In the genomic region with DNA sequence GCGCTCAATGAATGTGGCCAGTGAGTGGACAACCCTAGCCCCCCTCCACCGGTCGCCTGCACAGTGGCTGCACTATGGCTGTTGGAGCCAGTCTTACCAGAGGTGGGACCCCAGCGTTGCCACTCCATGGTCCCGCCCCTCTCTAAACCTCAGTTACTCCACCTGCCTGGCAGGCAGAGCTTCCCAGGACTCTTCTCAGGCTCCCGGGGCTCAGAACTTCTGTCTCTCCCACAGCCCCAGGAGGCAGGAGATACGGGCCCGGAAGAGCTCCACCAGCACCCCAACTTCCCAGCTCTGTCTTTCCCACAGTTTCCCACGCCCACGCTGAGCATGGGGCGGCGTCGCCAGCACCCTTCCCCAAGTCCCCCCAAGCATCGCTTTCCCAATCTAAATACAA, we compare ENCODE assay signal across 11 cellular contexts. TPM values are rescaled to one million over a fixed set of nuclear protein-coding genes. Genes with fewer than 3 reads are reported as not detected.
DNase-seq lines count a peak whose midpoint lies in the region; ATAC-seq, FAIRE-seq and TF ChIP-seq lines count a peak whose summit lies in the region.
"Had no signal": no experiment of that assay in that cellular context is flagged by ENCODE, and none has a peak within 500 bp of the region (broad histone marks: within the 10 kb centered on the region; RNA-seq: fewer than 3 reads in every experiment).

No MANE protein-coding gene starts in this region.

- H3K27ac ChIP-seq in GM23338 (ENCODE audit: low read depth) = no peak overlapping the region
- H3K27ac ChIP-seq in PC-3 (ENCODE audit: low read length) = no peak overlapping the region
- H3K27ac ChIP-seq in endothelial cell of umbilical vein (ENCODE audit: insufficient read depth, low read depth, low read length) = no peak overlapping the region
- H3K27ac ChIP-seq in rectal smooth muscle tissue (ENCODE audit: low read depth, low read length) = no peak overlapping the region
- H3K27ac ChIP-seq in small intestine (ENCODE audit: low read depth in 1 of 2, low read length in 1 of 2) = no peak overlapping the region
- H3K27ac ChIP-seq: gastrocnemius medialis had no signal

- no peak overlapping the region for H3K27ac Mint-ChIP-seq in GM23338

- H3K79me2 ChIP-seq in GM23338 (replicated peaks; ENCODE audit: insufficient read depth) (no peaks in the 10 kb centered on the region), PC-3 (ENCODE audit: low read length) (no peaks in the 10 kb centered on the region), endothelial cell of umbilical vein (ENCODE audit: control insufficient read depth, insufficient read depth, low read length) (no peaks in the 10 kb centered on the region)

- H3K4me1 Mint-ChIP-seq in GM23338 = peaks cover 8% of the 10 kb centered on the region; the same call in 2 of the 3 replicates

- H3K4me1 ChIP-seq in GM23338 (ENCODE audit: insufficient read depth) (no peaks in the 10 kb centered on the region), PC-3 (ENCODE audit: insufficient read depth, low read length) (peaks cover 11% of the 10 kb centered on the region), endothelial cell of umbilical vein (ENCODE audit: control insufficient read depth, extremely low read depth, insufficient read depth, low read length) (peaks cover 3% of the 10 kb centered on the region), rectal smooth muscle tissue (ENCODE audit: control insufficient read depth, insufficient read depth, low read length) (peaks cover 8% of the 10 kb centered on the region), small intestine (ENCODE audit: control insufficient read depth in 2 of 2, insufficient read depth in 1 of 2, low read depth in 1 of 2, low read length in 1 of 2) (no peaks in the 10 kb centered on the region)
- H3K4me1 ChIP-seq: gastrocnemius medialis had no signal

- H3F3A ChIP-seq in GM23338 (replicated peaks; ENCODE audit: low read depth) = 0 out of 2 replicates have a peak, but pooled peaks cover 13% of the 10 kb centered on the region
- no peaks in the 10 kb centered on the region for H3F3A ChIP-seq in PC-3 (ENCODE audit: low read length, unreplicated experiment)

- H3K36me3 Mint-ChIP-seq in GM23338 (ENCODE audit: low read depth) = no peaks in the 10 kb centered on the region; the same call in 2 of the 3 replicates

- intact Hi-C loops in PC-3 (cut with micrococcal nuclease) (loop anchor here (5.0 kb wide), 1 partner anchor 81 kb away; no protein-coding TSS in a partner anchor), endothelial cell of umbilical vein (cut with micrococcal nuclease) (loop anchor here (2.0 kb wide), 1 partner anchor 121 kb away; no protein-coding TSS in a partner anchor)

- ATAC-seq in GM23338 = peak; percentile 20
- no peak for ATAC-seq in PC-3

- BruUV-seq in PC-3 (replicated peaks; lab: Mats Ljungman, UMichigan) (no TSS peak), endothelial cell of umbilical vein (replicated peaks; lab: Mats Ljungman, UMichigan) (no TSS peak)

- H3K4me2 ChIP-seq in GM23338 (peak overlapping the region; percentile 70), PC-3 (ENCODE audit: low read length) (peak overlapping the region; percentile 73), endothelial cell of umbilical vein (ENCODE audit: insufficient read depth, low read length) (no peak overlapping the region)

- TF ChIP-seq POLR2A in endothelial cell of umbilical vein (IDR thresholded peaks at IDR 0.05; ENCODE audit: low read depth, low read length) = no peak

- no peaks in the 10 kb centered on the region for H3K9me3 Mint-ChIP-seq in GM23338

- H3K9me2 ChIP-seq in GM23338 (ENCODE audit: insufficient read depth) (no peaks in the 10 kb centered on the region), PC-3 (replicated peaks; ENCODE audit: low read length) (no peaks in the 10 kb centered on the region)

- DNase-seq in GM23338 (ENCODE audit: low spot score) = peak; percentile 42
- no peak for DNase-seq in PC-3
- DNase-seq in endothelial cell of umbilical vein (ENCODE audit: low read depth, low spot score) = no peak
- DNase-seq in small intestine = no peak
- no peak for DNase-seq in dermis blood vessel endothelial cell
- DNase-seq in central memory CD4-positive, alpha-beta T cell = no peak
- DNase-seq in COR-L47 (lab: John Stamatoyannopoulos, UW) = no peak
- DNase-seq: gastrocnemius medialis; NK-92 treated with Interleukin-12 subunit alpha and Interleukin-12 subunit beta, amount 100 ng/mL, for 24 hours; occipital lobe had no signal

- dilution Hi-C loops in endothelial cell of umbilical vein (cut with MboI; ENCODE audit: extremely low pct_ligation_motif_present, low sequenced_read_pairs) = no loop called here

- H3K4me3 ChIP-seq in GM23338 (peak overlapping the region; percentile 55), PC-3 (ENCODE audit: low read length) (peak overlapping the region; percentile 58), endothelial cell of umbilical vein (replicated peaks in 1 of 3; ENCODE audit: insufficient read depth in 1 of 3, low read depth in 1 of 3, low read length in 3 of 3) (no peak overlapping the region), rectal smooth muscle tissue (ENCODE audit: low read length) (peak overlapping the region; percentile 60), small intestine (ENCODE audit: low read depth in 1 of 2, low read length in 2 of 2) (no peak overlapping the region)

- CTCF ChIA-PET in PC-3 (lab: Charles Lee) = no interaction called here
- CTCF ChIA-PET in endothelial cell of umbilical vein (lab: Charles Lee) = interaction anchor here (0.9 to 2.4 kb wide), 13 partner anchors 8 to 398 kb away, joined by 3 to 36 read pairs (median 6); no protein-coding TSS in a partner anchor

- H3K9me1 ChIP-seq in endothelial cell of umbilical vein (replicated peaks; ENCODE audit: control insufficient read depth, extremely low read depth, insufficient read depth, low read length) = no peaks in the 10 kb centered on the region

- peaks cover 24% of the 10 kb centered on the region for H3K27me3 Mint-ChIP-seq in GM23338 (ENCODE audit: insufficient read depth, low read depth, poor library complexity)

- no peak for TF ChIP-seq CTCF in GM23338 (conservative IDR thresholded peaks at IDR 0.05; ENCODE audit: low read depth in 2 of 2)
- TF ChIP-seq CTCF in PC-3 (conservative IDR thresholded peaks at IDR 0.05; ENCODE audit: low read depth, low read length) = no peak
- TF ChIP-seq CTCF in endothelial cell of umbilical vein (IDR thresholded peaks at IDR 0.05; ENCODE audit: extremely low read depth in 1 of 2, insufficient read depth in 1 of 2, low read depth in 1 of 2, low read length in 2 of 2) = no peak

- H3K27me3 ChIP-seq in GM23338 (ENCODE audit: insufficient read depth) = peaks cover 37% of the 10 kb centered on the region
- H3K27me3 ChIP-seq in PC-3 (ENCODE audit: low read length) = no peaks in the 10 kb centered on the region
- H3K27me3 ChIP-seq in endothelial cell of umbilical vein (ENCODE audit: control insufficient read depth in 2 of 2, insufficient read depth in 2 of 2, low read length in 2 of 2) = peaks cover 10 to 21% of the 10 kb centered on the region in 2 experiments
- peaks cover 6% of the 10 kb centered on the region for H3K27me3 ChIP-seq in rectal smooth muscle tissue (ENCODE audit: control insufficient read depth, insufficient read depth, low read length)
- peaks cover 4 to 9% of the 10 kb centered on the region in 2 donors for H3K27me3 ChIP-seq in small intestine (ENCODE audit: control insufficient read depth in 2 of 2, insufficient read depth in 2 of 2, low read length in 2 of 2)

- FAIRE-seq in endothelial cell of umbilical vein (lab: Jason Lieb, UNC) (no peak), small intestine (lab: Jason Lieb, UNC) (no peak)

- H3K9me3 ChIP-seq in PC-3 (ENCODE audit: low read length) (no peaks in the 10 kb centered on the region), endothelial cell of umbilical vein (replicated peaks; ENCODE audit: control insufficient read depth, insufficient read depth, low read length) (no peaks in the 10 kb centered on the region), small intestine (ENCODE audit: control insufficient read depth, low read depth) (no peaks in the 10 kb centered on the region)
- H3K9me3 ChIP-seq: gastrocnemius medialis had no signal

- H3K9ac ChIP-seq in PC-3 (ENCODE audit: low read length) = no peak overlapping the region
- no peak overlapping the region for H3K9ac ChIP-seq in endothelial cell of umbilical vein (replicated peaks; ENCODE audit: extremely low read depth, insufficient read depth, low read length)
- H3K9ac ChIP-seq in rectal smooth muscle tissue (ENCODE audit: low read length) = no peak overlapping the region

- WGBS in small intestine, 3 donors = 31 to 34% (median 34%) methylated on average over 14 of the region's 14 CpGs

- no peaks in the 10 kb centered on the region for H3K36me3 ChIP-seq in GM23338 (ENCODE audit: insufficient read depth)
- H3K36me3 ChIP-seq in PC-3 (ENCODE audit: low read depth, low read length) = no peaks in the 10 kb centered on the region
- no peaks in the 10 kb centered on the region for H3K36me3 ChIP-seq in endothelial cell of umbilical vein (ENCODE audit: control insufficient read depth in 2 of 2, extremely low read depth in 1 of 2, insufficient read depth in 2 of 2, low read length in 2 of 2)
- H3K36me3 ChIP-seq in rectal smooth muscle tissue (ENCODE audit: control insufficient read depth, insufficient read depth, low read length) = no peaks in the 10 kb centered on the region
- H3K36me3 ChIP-seq in small intestine (ENCODE audit: control insufficient read depth in 2 of 2, insufficient read depth in 2 of 2, low read length in 2 of 2) = no peaks in the 10 kb centered on the region
- H3K36me3 ChIP-seq: gastrocnemius medialis had no signal

- peak overlapping the region; percentile 59 for H3K4me3 Mint-ChIP-seq in GM23338

- no peaks in the 10 kb centered on the region for H4K20me1 ChIP-seq in GM23338 (replicated peaks; ENCODE audit: insufficient read depth)
- H4K20me1 ChIP-seq in PC-3 (ENCODE audit: low read length) = no peaks in the 10 kb centered on the region
- H4K20me1 ChIP-seq in endothelial cell of umbilical vein (replicated peaks; ENCODE audit: control insufficient read depth, extremely low read depth, insufficient read depth, low read length) = no peaks in the 10 kb centered on the region

- H2AFZ ChIP-seq in GM23338 = peak overlapping the region; percentile 69
- H2AFZ ChIP-seq in PC-3 (ENCODE audit: low read length) = peak overlapping the region; percentile 57; the same call in 1 of the 2 replicates
- no peak overlapping the region for H2AFZ ChIP-seq in endothelial cell of umbilical vein (ENCODE audit: low read depth, low read length)

- POLR2A ChIA-PET in PC-3 (lab: Charles Lee; ENCODE audit: unreplicated experiment) = no interaction called here
- POLR2A ChIA-PET in endothelial cell of umbilical vein (lab: Charles Lee) = no interaction called here

RNA-seq across cellular contexts. Expression of gene RASGEF1C, which starts 1.0 kb away (rescaled TPM):
- total RNA-seq in GM23338 (2014; rRNA removed; shearing (Covaris generic)) = 0.42 and 2.6 TPM in 2 replicates
- polyA plus RNA-seq in GM23338 (2016; fragmentation: Nextera tagmentation; extraction: Ambion mirVana) (0.40 and 0.77 TPM in 2 replicates), endothelial cell of umbilical vein (not detected in 2 replicates), small intestine (under 1 TPM in 2 of 3 donors, not detected in 1; 0.40 to 0.54 TPM)
- total RNA-seq in PC-3 (2014; rRNA removed) (0.29 TPM in 1 of 2 replicates, not detected in the other), endothelial cell of umbilical vein (not detected in 2 replicates), dermis blood vessel endothelial cell (not detected in 2 replicates)
- polyA plus RNA-seq in endothelial cell of umbilical vein (2011; cell fraction: cytosol; rRNA removed) = not detected in 2 replicates
- polyA plus RNA-seq in endothelial cell of umbilical vein (2011; cell fraction: nucleus; rRNA removed) = not detected in 2 replicates
- polyA plus RNA-seq in endothelial cell of umbilical vein (2012) = not detected in 2 replicates
- not detected in 2 replicates for polyA minus RNA-seq in endothelial cell of umbilical vein
- polyA minus RNA-seq in endothelial cell of umbilical vein (2011; cell fraction: cytosol; rRNA and poly(A)+ RNA removed) = 0.92 TPM
- not detected in 2 replicates for polyA minus RNA-seq in endothelial cell of umbilical vein (2011; cell fraction: nucleus; rRNA and poly(A)+ RNA removed)
- total RNA-seq: gastrocnemius medialis had no signal

Comparison
In these comparisons a context has a peak if more than half of its experiments do, and no peak if none do; other contexts are left out.
1. H3K4me3 ChIP-seq: peak in GM23338 (single experiment), PC-3 (single experiment) and rectal smooth muscle tissue (single experiment); none in endothelial cell of umbilical vein (0 of 3) and small intestine (0 of 2).